In the genomic region with DNA sequence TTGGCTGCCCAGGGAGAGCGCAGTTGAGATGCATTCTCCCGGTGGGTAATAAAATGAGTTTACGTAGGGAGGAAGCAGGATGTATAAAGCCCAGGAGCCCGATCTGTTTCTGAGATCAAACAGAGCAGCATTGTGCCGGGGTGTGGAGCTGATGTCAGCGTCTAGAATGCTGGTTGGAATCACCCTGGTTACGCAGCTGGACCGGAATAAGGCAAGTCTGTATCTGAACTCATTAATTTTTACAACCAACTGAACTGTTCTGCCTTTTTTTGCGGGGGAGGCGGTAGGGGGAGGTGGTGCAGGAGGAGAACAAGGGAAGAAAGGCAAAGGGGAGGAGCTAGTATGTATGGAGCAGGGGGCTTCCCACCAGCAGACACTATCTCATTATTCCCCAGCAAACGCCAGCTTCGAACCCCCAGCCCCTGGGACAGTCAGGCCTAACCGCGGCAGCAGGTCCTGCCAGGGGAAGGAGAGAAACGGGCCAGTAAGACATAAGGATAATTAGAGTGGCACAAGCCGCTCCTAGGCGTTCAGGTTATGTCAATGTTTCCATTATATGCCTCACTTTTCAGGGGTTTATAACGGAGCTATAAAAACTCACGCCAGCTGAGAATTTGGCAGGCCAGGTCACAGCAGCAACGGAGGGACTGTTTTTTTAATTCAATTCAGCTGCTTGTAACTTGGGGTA, we compare ENCODE assay signal across 1 cellular context.
TF ChIP-seq lines count a peak whose summit lies in the region.

No MANE protein-coding gene starts in this region.

TF ChIP-seq in HEK293, 187 proteins besides CTCF, POLR2A, EP300 and RAD21 (continued from another document and continues in another):
- TF ChIP-seq, protein P1, sequence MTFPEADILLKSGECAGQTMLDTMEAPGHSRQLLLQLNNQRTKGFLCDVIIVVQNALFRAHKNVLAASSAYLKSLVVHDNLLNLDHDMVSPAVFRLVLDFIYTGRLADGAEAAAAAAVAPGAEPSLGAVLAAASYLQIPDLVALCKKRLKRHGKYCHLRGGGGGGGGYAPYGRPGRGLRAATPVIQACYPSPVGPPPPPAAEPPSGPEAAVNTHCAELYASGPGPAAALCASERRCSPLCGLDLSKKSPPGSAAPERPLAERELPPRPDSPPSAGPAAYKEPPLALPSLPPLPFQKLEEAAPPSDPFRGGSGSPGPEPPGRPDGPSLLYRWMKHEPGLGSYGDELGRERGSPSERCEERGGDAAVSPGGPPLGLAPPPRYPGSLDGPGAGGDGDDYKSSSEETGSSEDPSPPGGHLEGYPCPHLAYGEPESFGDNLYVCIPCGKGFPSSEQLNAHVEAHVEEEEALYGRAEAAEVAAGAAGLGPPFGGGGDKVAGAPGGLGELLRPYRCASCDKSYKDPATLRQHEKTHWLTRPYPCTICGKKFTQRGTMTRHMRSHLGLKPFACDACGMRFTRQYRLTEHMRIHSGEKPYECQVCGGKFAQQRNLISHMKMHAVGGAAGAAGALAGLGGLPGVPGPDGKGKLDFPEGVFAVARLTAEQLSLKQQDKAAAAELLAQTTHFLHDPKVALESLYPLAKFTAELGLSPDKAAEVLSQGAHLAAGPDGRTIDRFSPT (tag by site-specific recombination; IDR thresholded peaks at IDR 0.05), result 0 out of 2 replicates have a peak, but pooled peaks have one; percentile 15
- TF ChIP-seq ZNF211 (tag by site-specific recombination; IDR thresholded peaks at IDR 0.05; ENCODE audit: low read depth) (no peak), ZNF529 (tag by site-specific recombination; IDR thresholded peaks at IDR 0.05; ENCODE audit: insufficient replicate concordance) (no peak), ZFP69B (tag by site-specific recombination; IDR thresholded peaks at IDR 0.05) (no peak), HOXC10 (CRISPR knock-in tag; IDR thresholded peaks at IDR 0.05) (no peak), ZNF140 (tag by site-specific recombination; IDR thresholded peaks at IDR 0.05) (no peak), YY1 (tag by site-specific recombination; IDR thresholded peaks at IDR 0.05) (no peak), ZNF629 (tag by site-specific recombination; IDR thresholded peaks at IDR 0.05) (peak; percentile 86), ZNF112 (tag by site-specific recombination; IDR thresholded peaks at IDR 0.05) (no peak), EGR2 (tag by site-specific recombination; IDR thresholded peaks at IDR 0.05; ENCODE audit: low read depth) (peak; percentile 69), ZNF473 (tag by site-specific recombination; IDR thresholded peaks at IDR 0.05) (no peak), MYNN (tag by site-specific recombination; IDR thresholded peaks at IDR 0.05; ENCODE audit: borderline replicate concordance) (no peak), ZFHX2 (tag by site-specific recombination; conservative IDR thresholded peaks at IDR 0.05) (peak; percentile 88), TRIM28 (IDR thresholded peaks at IDR 0.05; ENCODE audit: borderline replicate concordance, low read length) (no peak), MZF1 (tag by site-specific recombination; IDR thresholded peaks at IDR 0.05; ENCODE audit: borderline replicate concordance) (no peak), ZBTB1 (tag by site-specific recombination; IDR thresholded peaks at IDR 0.05) (peak; percentile 80; the same call in 1 of the 2 replicates), ZNF768 (tag by site-specific recombination; IDR thresholded peaks at IDR 0.05) (no peak), ZNF785 (tag by site-specific recombination; IDR thresholded peaks at IDR 0.05) (no peak), RBAK (tag by site-specific recombination; IDR thresholded peaks at IDR 0.05) (no peak), ZNF664 (tag by site-specific recombination; IDR thresholded peaks at IDR 0.05) (no peak), ZNF350 (tag by site-specific recombination; IDR thresholded peaks at IDR 0.05) (no peak), ZNF324 (tag by site-specific recombination; IDR thresholded peaks at IDR 0.05) (no peak), ZNF202 (tag by site-specific recombination; IDR thresholded peaks at IDR 0.05; ENCODE audit: borderline replicate concordance) (no peak), ZNF670 (tag by site-specific recombination; IDR thresholded peaks at IDR 0.05; ENCODE audit: low read depth) (no peak), ZEB2 (tag by site-specific recombination; IDR thresholded peaks at IDR 0.05) (peak; percentile 71; the same call in 1 of the 2 replicates), ZNF174 (tag by site-specific recombination; IDR thresholded peaks at IDR 0.05) (no peak)
- TF ChIP-seq, protein P2, sequence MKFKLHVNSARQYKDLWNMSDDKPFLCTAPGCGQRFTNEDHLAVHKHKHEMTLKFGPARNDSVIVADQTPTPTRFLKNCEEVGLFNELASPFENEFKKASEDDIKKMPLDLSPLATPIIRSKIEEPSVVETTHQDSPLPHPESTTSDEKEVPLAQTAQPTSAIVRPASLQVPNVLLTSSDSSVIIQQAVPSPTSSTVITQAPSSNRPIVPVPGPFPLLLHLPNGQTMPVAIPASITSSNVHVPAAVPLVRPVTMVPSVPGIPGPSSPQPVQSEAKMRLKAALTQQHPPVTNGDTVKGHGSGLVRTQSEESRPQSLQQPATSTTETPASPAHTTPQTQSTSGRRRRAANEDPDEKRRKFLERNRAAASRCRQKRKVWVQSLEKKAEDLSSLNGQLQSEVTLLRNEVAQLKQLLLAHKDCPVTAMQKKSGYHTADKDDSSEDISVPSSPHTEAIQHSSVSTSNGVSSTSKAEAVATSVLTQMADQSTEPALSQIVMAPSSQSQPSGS (tag by site-specific recombination; IDR thresholded peaks at IDR 0.05; ENCODE audit: low read depth), result peak; percentile 25; the same call in 1 of the 2 replicates
- TF ChIP-seq, protein P3, sequence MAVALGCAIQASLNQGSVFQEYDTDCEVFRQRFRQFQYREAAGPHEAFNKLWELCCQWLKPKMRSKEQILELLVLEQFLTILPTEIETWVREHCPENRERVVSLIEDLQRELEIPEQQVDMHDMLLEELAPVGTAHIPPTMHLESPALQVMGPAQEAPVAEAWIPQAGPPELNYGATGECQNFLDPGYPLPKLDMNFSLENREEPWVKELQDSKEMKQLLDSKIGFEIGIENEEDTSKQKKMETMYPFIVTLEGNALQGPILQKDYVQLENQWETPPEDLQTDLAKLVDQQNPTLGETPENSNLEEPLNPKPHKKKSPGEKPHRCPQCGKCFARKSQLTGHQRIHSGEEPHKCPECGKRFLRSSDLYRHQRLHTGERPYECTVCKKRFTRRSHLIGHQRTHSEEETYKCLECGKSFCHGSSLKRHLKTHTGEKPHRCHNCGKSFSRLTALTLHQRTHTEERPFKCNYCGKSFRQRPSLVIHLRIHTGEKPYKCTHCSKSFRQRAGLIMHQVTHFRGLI (tag by site-specific recombination; IDR thresholded peaks at IDR 0.05), result no peak
- TF ChIP-seq, protein P4, sequence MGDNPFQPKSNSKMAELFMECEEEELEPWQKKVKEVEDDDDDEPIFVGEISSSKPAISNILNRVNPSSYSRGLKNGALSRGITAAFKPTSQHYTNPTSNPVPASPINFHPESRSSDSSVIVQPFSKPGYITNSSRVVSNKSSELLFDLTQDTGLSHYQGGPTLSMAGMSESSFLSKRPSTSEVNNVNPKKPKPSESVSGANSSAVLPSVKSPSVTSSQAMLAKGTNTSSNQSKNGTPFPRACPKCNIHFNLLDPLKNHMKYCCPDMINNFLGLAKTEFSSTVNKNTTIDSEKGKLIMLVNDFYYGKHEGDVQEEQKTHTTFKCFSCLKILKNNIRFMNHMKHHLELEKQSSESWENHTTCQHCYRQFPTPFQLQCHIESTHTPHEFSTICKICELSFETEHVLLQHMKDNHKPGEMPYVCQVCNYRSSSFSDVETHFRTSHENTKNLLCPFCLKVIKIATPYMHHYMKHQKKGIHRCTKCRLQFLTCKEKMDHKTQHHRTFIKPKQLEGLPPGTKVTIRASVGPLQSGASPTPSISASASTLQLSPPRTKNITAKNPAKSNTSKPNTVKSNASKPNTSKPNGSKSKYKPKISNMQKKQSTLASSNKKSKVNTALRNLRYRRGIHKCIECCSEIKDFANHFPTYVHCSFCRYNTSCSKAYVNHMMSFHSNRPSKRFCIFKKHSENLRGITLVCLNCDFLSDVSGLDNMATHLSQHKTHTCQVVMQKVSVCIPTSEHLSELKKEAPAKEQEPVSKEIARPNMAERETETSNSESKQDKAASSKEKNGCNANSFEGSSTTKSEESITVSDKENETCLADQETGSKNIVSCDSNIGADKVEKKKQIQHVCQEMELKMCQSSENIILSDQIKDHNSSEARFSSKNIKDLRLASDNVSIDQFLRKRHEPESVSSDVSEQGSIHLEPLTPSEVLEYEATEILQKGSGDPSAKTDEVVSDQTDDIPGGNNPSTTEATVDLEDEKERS (tag by site-specific recombination; IDR thresholded peaks at IDR 0.05), result no peak
- TF ChIP-seq, protein P5, sequence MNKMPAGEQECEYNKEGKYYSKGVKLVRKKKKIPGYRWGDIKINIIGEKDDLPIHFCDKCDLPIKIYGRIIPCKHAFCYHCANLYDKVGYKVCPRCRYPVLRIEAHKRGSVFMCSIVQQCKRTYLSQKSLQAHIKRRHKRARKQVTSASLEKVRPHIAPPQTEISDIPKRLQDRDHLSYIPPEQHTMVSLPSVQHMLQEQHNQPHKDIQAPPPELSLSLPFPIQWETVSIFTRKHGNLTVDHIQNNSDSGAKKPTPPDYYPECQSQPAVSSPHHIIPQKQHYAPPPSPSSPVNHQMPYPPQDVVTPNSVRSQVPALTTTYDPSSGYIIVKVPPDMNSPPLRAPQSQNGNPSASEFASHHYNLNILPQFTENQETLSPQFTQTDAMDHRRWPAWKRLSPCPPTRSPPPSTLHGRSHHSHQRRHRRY (tag by site-specific recombination; IDR thresholded peaks at IDR 0.05), result no peak
- TF ChIP-seq, protein P6, sequence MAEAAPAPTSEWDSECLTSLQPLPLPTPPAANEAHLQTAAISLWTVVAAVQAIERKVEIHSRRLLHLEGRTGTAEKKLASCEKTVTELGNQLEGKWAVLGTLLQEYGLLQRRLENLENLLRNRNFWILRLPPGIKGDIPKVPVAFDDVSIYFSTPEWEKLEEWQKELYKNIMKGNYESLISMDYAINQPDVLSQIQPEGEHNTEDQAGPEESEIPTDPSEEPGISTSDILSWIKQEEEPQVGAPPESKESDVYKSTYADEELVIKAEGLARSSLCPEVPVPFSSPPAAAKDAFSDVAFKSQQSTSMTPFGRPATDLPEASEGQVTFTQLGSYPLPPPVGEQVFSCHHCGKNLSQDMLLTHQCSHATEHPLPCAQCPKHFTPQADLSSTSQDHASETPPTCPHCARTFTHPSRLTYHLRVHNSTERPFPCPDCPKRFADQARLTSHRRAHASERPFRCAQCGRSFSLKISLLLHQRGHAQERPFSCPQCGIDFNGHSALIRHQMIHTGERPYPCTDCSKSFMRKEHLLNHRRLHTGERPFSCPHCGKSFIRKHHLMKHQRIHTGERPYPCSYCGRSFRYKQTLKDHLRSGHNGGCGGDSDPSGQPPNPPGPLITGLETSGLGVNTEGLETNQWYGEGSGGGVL (tag by site-specific recombination; IDR thresholded peaks at IDR 0.05), result no peak
- TF ChIP-seq, protein P7, sequence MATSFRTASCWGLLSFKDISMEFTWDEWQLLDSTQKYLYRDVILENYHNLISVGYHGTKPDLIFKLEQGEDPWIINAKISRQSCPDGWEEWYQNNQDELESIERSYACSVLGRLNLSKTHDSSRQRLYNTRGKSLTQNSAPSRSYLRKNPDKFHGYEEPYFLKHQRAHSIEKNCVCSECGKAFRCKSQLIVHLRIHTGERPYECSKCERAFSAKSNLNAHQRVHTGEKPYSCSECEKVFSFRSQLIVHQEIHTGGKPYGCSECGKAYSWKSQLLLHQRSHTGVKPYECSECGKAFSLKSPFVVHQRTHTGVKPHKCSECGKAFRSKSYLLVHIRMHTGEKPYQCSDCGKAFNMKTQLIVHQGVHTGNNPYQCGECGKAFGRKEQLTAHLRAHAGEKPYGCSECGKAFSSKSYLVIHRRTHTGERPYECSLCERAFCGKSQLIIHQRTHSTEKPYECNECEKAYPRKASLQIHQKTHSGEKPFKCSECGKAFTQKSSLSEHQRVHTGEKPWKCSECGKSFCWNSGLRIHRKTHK (tag by site-specific recombination; IDR thresholded peaks at IDR 0.05), result no peak
- TF ChIP-seq, protein P8, sequence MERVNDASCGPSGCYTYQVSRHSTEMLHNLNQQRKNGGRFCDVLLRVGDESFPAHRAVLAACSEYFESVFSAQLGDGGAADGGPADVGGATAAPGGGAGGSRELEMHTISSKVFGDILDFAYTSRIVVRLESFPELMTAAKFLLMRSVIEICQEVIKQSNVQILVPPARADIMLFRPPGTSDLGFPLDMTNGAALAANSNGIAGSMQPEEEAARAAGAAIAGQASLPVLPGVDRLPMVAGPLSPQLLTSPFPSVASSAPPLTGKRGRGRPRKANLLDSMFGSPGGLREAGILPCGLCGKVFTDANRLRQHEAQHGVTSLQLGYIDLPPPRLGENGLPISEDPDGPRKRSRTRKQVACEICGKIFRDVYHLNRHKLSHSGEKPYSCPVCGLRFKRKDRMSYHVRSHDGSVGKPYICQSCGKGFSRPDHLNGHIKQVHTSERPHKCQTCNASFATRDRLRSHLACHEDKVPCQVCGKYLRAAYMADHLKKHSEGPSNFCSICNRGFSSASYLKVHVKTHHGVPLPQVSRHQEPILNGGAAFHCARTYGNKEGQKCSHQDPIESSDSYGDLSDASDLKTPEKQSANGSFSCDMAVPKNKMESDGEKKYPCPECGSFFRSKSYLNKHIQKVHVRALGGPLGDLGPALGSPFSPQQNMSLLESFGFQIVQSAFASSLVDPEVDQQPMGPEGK (tag by site-specific recombination; IDR thresholded peaks at IDR 0.05), result no peak; the same call in 1 of the 2 replicates
- TF ChIP-seq, protein P9, sequence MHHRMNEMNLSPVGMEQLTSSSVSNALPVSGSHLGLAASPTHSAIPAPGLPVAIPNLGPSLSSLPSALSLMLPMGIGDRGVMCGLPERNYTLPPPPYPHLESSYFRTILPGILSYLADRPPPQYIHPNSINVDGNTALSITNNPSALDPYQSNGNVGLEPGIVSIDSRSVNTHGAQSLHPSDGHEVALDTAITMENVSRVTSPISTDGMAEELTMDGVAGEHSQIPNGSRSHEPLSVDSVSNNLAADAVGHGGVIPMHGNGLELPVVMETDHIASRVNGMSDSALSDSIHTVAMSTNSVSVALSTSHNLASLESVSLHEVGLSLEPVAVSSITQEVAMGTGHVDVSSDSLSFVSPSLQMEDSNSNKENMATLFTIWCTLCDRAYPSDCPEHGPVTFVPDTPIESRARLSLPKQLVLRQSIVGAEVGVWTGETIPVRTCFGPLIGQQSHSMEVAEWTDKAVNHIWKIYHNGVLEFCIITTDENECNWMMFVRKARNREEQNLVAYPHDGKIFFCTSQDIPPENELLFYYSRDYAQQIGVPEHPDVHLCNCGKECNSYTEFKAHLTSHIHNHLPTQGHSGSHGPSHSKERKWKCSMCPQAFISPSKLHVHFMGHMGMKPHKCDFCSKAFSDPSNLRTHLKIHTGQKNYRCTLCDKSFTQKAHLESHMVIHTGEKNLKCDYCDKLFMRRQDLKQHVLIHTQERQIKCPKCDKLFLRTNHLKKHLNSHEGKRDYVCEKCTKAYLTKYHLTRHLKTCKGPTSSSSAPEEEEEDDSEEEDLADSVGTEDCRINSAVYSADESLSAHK (tag by site-specific recombination; IDR thresholded peaks at IDR 0.05), result peak; percentile 46
- TF ChIP-seq, protein P10, sequence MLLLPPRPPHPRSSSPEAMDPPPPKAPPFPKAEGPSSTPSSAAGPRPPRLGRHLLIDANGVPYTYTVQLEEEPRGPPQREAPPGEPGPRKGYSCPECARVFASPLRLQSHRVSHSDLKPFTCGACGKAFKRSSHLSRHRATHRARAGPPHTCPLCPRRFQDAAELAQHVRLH (tag by site-specific recombination; IDR thresholded peaks at IDR 0.05), result no peak
- TF ChIP-seq, protein P11, sequence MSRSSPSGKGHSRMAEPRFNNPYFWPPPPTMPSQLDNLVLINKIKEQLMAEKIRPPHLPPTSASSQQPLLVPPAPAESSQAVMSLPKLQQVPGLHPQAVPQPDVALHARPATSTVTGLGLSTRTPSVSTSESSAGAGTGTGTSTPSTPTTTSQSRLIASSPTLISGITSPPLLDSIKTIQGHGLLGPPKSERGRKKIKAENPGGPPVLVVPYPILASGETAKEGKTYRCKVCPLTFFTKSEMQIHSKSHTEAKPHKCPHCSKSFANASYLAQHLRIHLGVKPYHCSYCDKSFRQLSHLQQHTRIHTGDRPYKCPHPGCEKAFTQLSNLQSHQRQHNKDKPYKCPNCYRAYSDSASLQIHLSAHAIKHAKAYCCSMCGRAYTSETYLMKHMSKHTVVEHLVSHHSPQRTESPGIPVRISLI (tag by site-specific recombination; IDR thresholded peaks at IDR 0.05), result 0 out of 2 replicates have a peak, but pooled peaks have one; percentile 77
